Comparison of ENCODE assay signal across 1 cellular context in genomic region chr1:70115315-70115714, GRCh38.
TF ChIP-seq lines count a peak whose summit lies in the region.

No MANE protein-coding gene starts in this region.

TF ChIP-seq in K562, 482 proteins besides CTCF, POLR2A, EP300 and RAD21 (continued from another document and continues in another):
- TF ChIP-seq, protein P1, sequence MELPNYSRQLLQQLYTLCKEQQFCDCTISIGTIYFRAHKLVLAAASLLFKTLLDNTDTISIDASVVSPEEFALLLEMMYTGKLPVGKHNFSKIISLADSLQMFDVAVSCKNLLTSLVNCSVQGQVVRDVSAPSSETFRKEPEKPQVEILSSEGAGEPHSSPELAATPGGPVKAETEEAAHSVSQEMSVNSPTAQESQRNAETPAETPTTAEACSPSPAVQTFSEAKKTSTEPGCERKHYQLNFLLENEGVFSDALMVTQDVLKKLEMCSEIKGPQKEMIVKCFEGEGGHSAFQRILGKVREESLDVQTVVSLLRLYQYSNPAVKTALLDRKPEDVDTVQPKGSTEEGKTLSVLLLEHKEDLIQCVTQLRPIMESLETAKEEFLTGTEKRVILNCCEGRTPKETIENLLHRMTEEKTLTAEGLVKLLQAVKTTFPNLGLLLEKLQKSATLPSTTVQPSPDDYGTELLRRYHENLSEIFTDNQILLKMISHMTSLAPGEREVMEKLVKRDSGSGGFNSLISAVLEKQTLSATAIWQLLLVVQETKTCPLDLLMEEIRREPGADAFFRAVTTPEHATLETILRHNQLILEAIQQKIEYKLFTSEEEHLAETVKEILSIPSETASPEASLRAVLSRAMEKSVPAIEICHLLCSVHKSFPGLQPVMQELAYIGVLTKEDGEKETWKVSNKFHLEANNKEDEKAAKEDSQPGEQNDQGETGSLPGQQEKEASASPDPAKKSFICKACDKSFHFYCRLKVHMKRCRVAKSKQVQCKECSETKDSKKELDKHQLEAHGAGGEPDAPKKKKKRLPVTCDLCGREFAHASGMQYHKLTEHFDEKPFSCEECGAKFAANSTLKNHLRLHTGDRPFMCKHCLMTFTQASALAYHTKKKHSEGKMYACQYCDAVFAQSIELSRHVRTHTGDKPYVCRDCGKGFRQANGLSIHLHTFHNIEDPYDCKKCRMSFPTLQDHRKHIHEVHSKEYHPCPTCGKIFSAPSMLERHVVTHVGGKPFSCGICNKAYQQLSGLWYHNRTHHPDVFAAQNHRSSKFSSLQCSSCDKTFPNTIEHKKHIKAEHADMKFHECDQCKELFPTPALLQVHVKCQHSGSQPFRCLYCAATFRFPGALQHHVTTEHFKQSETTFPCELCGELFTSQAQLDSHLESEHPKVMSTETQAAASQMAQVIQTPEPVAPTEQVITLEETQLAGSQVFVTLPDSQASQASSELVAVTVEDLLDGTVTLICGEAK (IDR thresholded peaks at IDR 0.05), result no peak
- TF ChIP-seq, protein P1 (CRISPR knock-in tag; IDR thresholded peaks at IDR 0.05), result no peak
- TF ChIP-seq GATAD2B (IDR thresholded peaks at IDR 0.05; ENCODE audit: borderline replicate concordance) (no peak), MXI1 (IDR thresholded peaks at IDR 0.05; ENCODE audit: low read depth, low read length) (no peak), HMGXB4 (CRISPR knock-in tag; IDR thresholded peaks at IDR 0.05) (no peak), KAT8 (IDR thresholded peaks at IDR 0.05; ENCODE audit: low read depth) (no peak), ZBTB5 (IDR thresholded peaks at IDR 0.05) (no peak), KDM4B (IDR thresholded peaks at IDR 0.05; ENCODE audit: borderline replicate concordance in 2 of 2, low read depth in 1 of 2) (no peak), DACH1 (IDR thresholded peaks at IDR 0.05; ENCODE audit: partially characterized antibody) (no peak), GABPB1 (CRISPR knock-in tag; IDR thresholded peaks at IDR 0.05) (no peak), NR2C2 (CRISPR knock-in tag; IDR thresholded peaks at IDR 0.05) (no peak), NR2C2 (tag; IDR thresholded peaks at IDR 0.05) (no peak), ZSCAN32 (CRISPR knock-in tag; IDR thresholded peaks at IDR 0.05) (no peak), ZNF408 (CRISPR knock-in tag; IDR thresholded peaks at IDR 0.05; ENCODE audit: low read depth) (no peak), ZNF586 (CRISPR knock-in tag; conservative IDR thresholded peaks at IDR 0.05) (no peak), FOXK2 (conservative IDR thresholded peaks at IDR 0.05 in 1 of 2, IDR thresholded peaks at IDR 0.05 in 1 of 2; ENCODE audit: low read depth in 2 of 2) (no peak), TSHZ1 (CRISPR knock-in tag; IDR thresholded peaks at IDR 0.05) (no peak), PCBP2 (IDR thresholded peaks at IDR 0.05; ENCODE audit: low read depth, low read length, poor library complexity, severe bottlenecking) (no peak), POLR3G (IDR thresholded peaks at IDR 0.05; ENCODE audit: extremely low read depth, insufficient read length, insufficient replicate concordance) (no peak), MYBL2 (IDR thresholded peaks at IDR 0.05; ENCODE audit: low read depth) (no peak), MYBL2 (CRISPR knock-in tag; IDR thresholded peaks at IDR 0.05; ENCODE audit: borderline replicate concordance) (no peak), ZNF695 (CRISPR knock-in tag; IDR thresholded peaks at IDR 0.05) (no peak), ZBTB17 (CRISPR knock-in tag; IDR thresholded peaks at IDR 0.05) (no peak), ZNF133 (CRISPR knock-in tag; IDR thresholded peaks at IDR 0.05) (no peak), ZBTB11 (CRISPR knock-in tag; IDR thresholded peaks at IDR 0.05) (no peak), IRF9 (tag; IDR thresholded peaks at IDR 0.05) (0 out of 2 replicates have a peak, but pooled peaks have one; percentile 23), EHMT2 (IDR thresholded peaks at IDR 0.05) (no peak), ATF3 (IDR thresholded peaks at IDR 0.05) (no peak), ATF3 (CRISPR knock-in tag; conservative IDR thresholded peaks at IDR 0.05) (no peak), SRSF1 (IDR thresholded peaks at IDR 0.05; ENCODE audit: low read depth, low read length) (no peak)
- TF ChIP-seq, protein P2, sequence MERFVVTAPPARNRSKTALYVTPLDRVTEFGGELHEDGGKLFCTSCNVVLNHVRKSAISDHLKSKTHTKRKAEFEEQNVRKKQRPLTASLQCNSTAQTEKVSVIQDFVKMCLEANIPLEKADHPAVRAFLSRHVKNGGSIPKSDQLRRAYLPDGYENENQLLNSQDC (CRISPR knock-in tag; IDR thresholded peaks at IDR 0.05), result no peak
- TF ChIP-seq, protein P3, sequence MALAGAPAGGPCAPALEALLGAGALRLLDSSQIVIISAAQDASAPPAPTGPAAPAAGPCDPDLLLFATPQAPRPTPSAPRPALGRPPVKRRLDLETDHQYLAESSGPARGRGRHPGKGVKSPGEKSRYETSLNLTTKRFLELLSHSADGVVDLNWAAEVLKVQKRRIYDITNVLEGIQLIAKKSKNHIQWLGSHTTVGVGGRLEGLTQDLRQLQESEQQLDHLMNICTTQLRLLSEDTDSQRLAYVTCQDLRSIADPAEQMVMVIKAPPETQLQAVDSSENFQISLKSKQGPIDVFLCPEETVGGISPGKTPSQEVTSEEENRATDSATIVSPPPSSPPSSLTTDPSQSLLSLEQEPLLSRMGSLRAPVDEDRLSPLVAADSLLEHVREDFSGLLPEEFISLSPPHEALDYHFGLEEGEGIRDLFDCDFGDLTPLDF (CRISPR knock-in tag; IDR thresholded peaks at IDR 0.05), result no peak
- TF ChIP-seq, protein P4, sequence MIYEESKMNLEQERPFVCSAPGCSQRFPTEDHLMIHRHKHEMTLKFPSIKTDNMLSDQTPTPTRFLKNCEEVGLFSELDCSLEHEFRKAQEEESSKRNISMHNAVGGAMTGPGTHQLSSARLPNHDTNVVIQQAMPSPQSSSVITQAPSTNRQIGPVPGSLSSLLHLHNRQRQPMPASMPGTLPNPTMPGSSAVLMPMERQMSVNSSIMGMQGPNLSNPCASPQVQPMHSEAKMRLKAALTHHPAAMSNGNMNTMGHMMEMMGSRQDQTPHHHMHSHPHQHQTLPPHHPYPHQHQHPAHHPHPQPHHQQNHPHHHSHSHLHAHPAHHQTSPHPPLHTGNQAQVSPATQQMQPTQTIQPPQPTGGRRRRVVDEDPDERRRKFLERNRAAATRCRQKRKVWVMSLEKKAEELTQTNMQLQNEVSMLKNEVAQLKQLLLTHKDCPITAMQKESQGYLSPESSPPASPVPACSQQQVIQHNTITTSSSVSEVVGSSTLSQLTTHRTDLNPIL (CRISPR knock-in tag; IDR thresholded peaks at IDR 0.05), result no peak
